Comparison of ENCODE assay signal across 27 cellular contexts in the genomic region with DNA sequence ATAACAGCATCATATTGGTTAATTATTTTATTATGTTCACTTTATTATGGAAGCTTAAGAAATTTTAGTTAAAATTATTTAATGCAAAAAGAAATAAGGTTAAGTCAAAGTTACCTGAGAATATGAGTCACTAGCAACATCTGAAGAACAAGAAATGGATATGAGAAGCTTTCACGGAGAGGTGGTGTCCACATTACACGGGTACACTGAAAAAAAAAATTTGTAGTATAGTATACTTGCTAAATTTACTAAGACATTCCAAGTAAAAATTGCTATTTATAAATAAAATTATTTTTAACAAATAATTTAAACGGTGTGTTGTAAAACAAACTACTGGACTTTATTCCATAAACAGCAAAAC.
"Had no signal": no experiment of that assay in that cellular context is flagged by ENCODE, and none has a peak within 500 bp of the region (broad histone marks: within the 10 kb centered on the region; RNA-seq: fewer than 3 reads in every experiment).

No MANE protein-coding gene starts in this region.

- H3K9me3 Mint-ChIP-seq: IgD-negative memory B cell had no signal

- H3K27me3 Mint-ChIP-seq: IgD-negative memory B cell had no signal

- H3K9ac ChIP-seq: KMS-11 had no signal

- H3K27ac Mint-ChIP-seq: IgD-negative memory B cell had no signal

- H3K36me3 ChIP-seq: SJSA1 had no signal

- H3K27ac ChIP-seq: HL-60, KMS-11, SJSA1, SK-N-MC had no signal

- DNase-seq: Kasumi-1, MM.1S, NCI-H1048, NCI-H1105 treated with DMSO at 0.1 percent for 48 hours, NCI-H1417 treated with DMSO at 0.1 percent for 48 hours, NCI-H146, NCI-H1694 treated with DMSO at 0.1 percent for 48 hours, NCI-H1930, NCI-H2081, NCI-H2107, NCI-H226, NCI-H446, NCI-H510A, NCI-H524 treated with DMSO at 0.1 percent for 48 hours, NCI-H69, NCI-H774, Right ventricle myocardium superior, RPMI8226, SIG-M5 had no signal

- H3K4me3 Mint-ChIP-seq: IgD-negative memory B cell had no signal

- H3K4me3 ChIP-seq: K562, SJSA1, SK-N-MC had no signal

- H3K4me1 ChIP-seq: SJSA1 had no signal

- FAIRE-seq: HTR-8/SVneo, K562, RCC 7860 had no signal

- H3K27me3 ChIP-seq: SJSA1 had no signal

- H3K4me2 ChIP-seq: KMS-11 had no signal

- H3K9me3 ChIP-seq: SJSA1 had no signal

- ATAC-seq: K562 had no signal
